In the genomic region with DNA sequence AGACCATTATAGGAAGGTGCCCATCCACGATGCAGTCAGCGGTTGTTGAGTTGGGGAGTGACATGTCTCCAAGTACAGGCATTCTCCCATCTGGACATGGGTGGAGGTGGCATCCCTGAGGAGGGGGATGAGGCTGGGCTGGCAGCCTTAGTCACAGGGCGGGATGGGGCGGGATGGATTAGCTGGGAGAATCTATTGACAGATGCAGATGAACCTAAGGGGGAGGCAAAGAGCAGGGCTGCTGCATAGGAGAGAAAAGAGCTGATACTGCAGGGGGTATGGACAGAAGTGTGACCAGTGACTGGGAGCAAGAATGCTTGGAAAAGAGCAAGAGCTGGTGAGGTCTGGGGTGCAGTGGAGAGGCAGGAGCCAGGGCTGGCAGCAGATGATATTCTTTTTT, we compare ENCODE assay signal across 17 cellular contexts. TPM values are rescaled to one million over a fixed set of nuclear protein-coding genes. Genes with fewer than 3 reads are reported as not detected.
DNase-seq lines count a peak whose midpoint lies in the region; ATAC-seq and TF ChIP-seq lines count a peak whose summit lies in the region.
"Had no signal": no experiment of that assay in that cellular context is flagged by ENCODE, and none has a peak within 500 bp of the region (broad histone marks: within the 10 kb centered on the region; RNA-seq: fewer than 3 reads in every experiment).

No MANE protein-coding gene starts in this region.

- no peaks in the 10 kb centered on the region for H3K9me3 ChIP-seq in endodermal cell (ENCODE audit: control insufficient read depth, low read length)
- H3K9me3 ChIP-seq: BE2C, Caco-2 had no signal

- POLR2A ChIA-PET in activated naive CD8-positive, alpha-beta T cell treated with anti-CD3 and anti-CD28 coated beads, Interleukin-2, amount 10 ng/mL, durations not matched to agents 7 days and 5 days (lab: Charles Lee), result no interaction called here

- no peaks in the 10 kb centered on the region for H3K27me3 Mint-ChIP-seq in activated naive CD8-positive, alpha-beta T cell treated with anti-CD3 and anti-CD28 coated beads, Interleukin-2, amount 10 ng/mL, durations not matched to agents 7 days and 5 days
- no peaks in the 10 kb centered on the region for H3K27me3 Mint-ChIP-seq in activated naive CD8-positive, alpha-beta T cell treated with anti-CD3 and anti-CD28 coated beads, Interleukin-2, amount 50 U/mL, for 24 hours
- H3K27me3 Mint-ChIP-seq in endodermal cell (ENCODE audit: insufficient read depth), result peaks cover 2% of the 10 kb centered on the region
- no peaks in the 10 kb centered on the region for H3K27me3 Mint-ChIP-seq in stimulated activated memory B cell treated with anti-CD40 and anti-IgM and Interleukin-4, amounts not matched to agents 10 μg/mL and 1 μg/mL and 100 μg/mL, for 72 hours
- H3K27me3 Mint-ChIP-seq: CD4-positive, alpha-beta T cell had no signal

- peak; percentile 33 for TF ChIP-seq CTCF in endodermal cell (conservative IDR thresholded peaks at IDR 0.05)

- no peaks in the 10 kb centered on the region for H3K4me1 ChIP-seq in endodermal cell (ENCODE audit: control insufficient read depth, insufficient read depth, low read length)
- H3K4me1 ChIP-seq: Caco-2 had no signal

- no peak overlapping the region for H3K4me3 Mint-ChIP-seq in activated naive CD8-positive, alpha-beta T cell treated with anti-CD3 and anti-CD28 coated beads, Interleukin-2, amount 10 ng/mL, durations not matched to agents 7 days and 5 days
- H3K4me3 Mint-ChIP-seq in activated naive CD8-positive, alpha-beta T cell treated with anti-CD3 and anti-CD28 coated beads, Interleukin-2, amount 50 U/mL, for 24 hours, result no peak overlapping the region
- no peak overlapping the region for H3K4me3 Mint-ChIP-seq in endodermal cell
- no peak overlapping the region for H3K4me3 Mint-ChIP-seq in stimulated activated memory B cell treated with anti-CD40 and anti-IgM and Interleukin-4, amounts not matched to agents 10 μg/mL and 1 μg/mL and 100 μg/mL, for 72 hours
- H3K4me3 Mint-ChIP-seq: CD4-positive, alpha-beta T cell had no signal

- 80 to 85% methylated on average over 2 to 4 of the region's 4 CpGs for WGBS in endodermal cell (ENCODE audit: insufficient coverage in 1 of 2, insufficient read length in 1 of 2), 2 experiments

- no peak overlapping the region for H3K4me3 ChIP-seq in endodermal cell (ENCODE audit: low read length)

- H3K36me3 ChIP-seq in endodermal cell (ENCODE audit: control insufficient read depth, insufficient read depth, low read length), result peaks cover 93% of the 10 kb centered on the region

- H3K27ac Mint-ChIP-seq in activated naive CD8-positive, alpha-beta T cell treated with anti-CD3 and anti-CD28 coated beads, Interleukin-2, amount 10 ng/mL, durations not matched to agents 7 days and 5 days, result peak overlapping the region; percentile 39
- H3K27ac Mint-ChIP-seq in activated naive CD8-positive, alpha-beta T cell treated with anti-CD3 and anti-CD28 coated beads, Interleukin-2, amount 50 U/mL, for 24 hours, result no peak overlapping the region
- H3K27ac Mint-ChIP-seq in endodermal cell, result no peak overlapping the region
- H3K27ac Mint-ChIP-seq in stimulated activated memory B cell treated with anti-CD40 and anti-IgM and Interleukin-4, amounts not matched to agents 10 μg/mL and 1 μg/mL and 100 μg/mL, for 72 hours, result no peak overlapping the region
- H3K27ac Mint-ChIP-seq: CD4-positive, alpha-beta T cell had no signal

- no peak overlapping the region for H3K27ac ChIP-seq in endodermal cell (ENCODE audit: low read depth, low read length)

- no peaks in the 10 kb centered on the region for H3K27me3 ChIP-seq in endodermal cell (ENCODE audit: control insufficient read depth, insufficient read depth, low read length, poor library complexity, severe bottlenecking)
- H3K27me3 ChIP-seq: BE2C had no signal

- no peak for DNase-seq in activated naive CD8-positive, alpha-beta T cell treated with anti-CD3 and anti-CD28 coated beads, Interleukin-2, amount 10 ng/mL, durations not matched to agents 7 days and 5 days
- no peak for DNase-seq in activated naive CD8-positive, alpha-beta T cell treated with anti-CD3 and anti-CD28 coated beads, Interleukin-2, amount 50 U/mL, for 24 hours
- DNase-seq in NCI-H524 treated with DMSO at 0.1 percent for 48 hours (lab: John Stamatoyannopoulos, UW) (peak; percentile 10), endodermal cell (peak; percentile 55), superior temporal gyrus (ENCODE audit: extremely low spot score) (no peak)
- DNase-seq in stimulated activated CD4-positive, alpha-beta T cell treated with anti-CD3 and anti-CD28 coated beads, Interleukin-2, amount 100 ng/mL, for 24 hours, result no peak
- DNase-seq: ACHN; BE2C; C1 segment of cervical spinal cord; Caco-2; CD4-positive, alpha-beta T cell; GOT3; H7; IMR-90 had no signal

- H3K4me1 Mint-ChIP-seq in activated naive CD8-positive, alpha-beta T cell treated with anti-CD3 and anti-CD28 coated beads, Interleukin-2, amount 10 ng/mL, durations not matched to agents 7 days and 5 days, result no peaks in the 10 kb centered on the region
- H3K4me1 Mint-ChIP-seq in activated naive CD8-positive, alpha-beta T cell treated with anti-CD3 and anti-CD28 coated beads, Interleukin-2, amount 50 U/mL, for 24 hours, result no peaks in the 10 kb centered on the region
- peaks cover 5% of the 10 kb centered on the region for H3K4me1 Mint-ChIP-seq in endodermal cell
- H3K4me1 Mint-ChIP-seq in stimulated activated memory B cell treated with anti-CD40 and anti-IgM and Interleukin-4, amounts not matched to agents 10 μg/mL and 1 μg/mL and 100 μg/mL, for 72 hours, result no peaks in the 10 kb centered on the region

- peaks cover 18% of the 10 kb centered on the region for H3K36me3 Mint-ChIP-seq in activated naive CD8-positive, alpha-beta T cell treated with anti-CD3 and anti-CD28 coated beads, Interleukin-2, amount 10 ng/mL, durations not matched to agents 7 days and 5 days
- H3K36me3 Mint-ChIP-seq in activated naive CD8-positive, alpha-beta T cell treated with anti-CD3 and anti-CD28 coated beads, Interleukin-2, amount 50 U/mL, for 24 hours (ENCODE audit: low read depth), result peaks cover 2% of the 10 kb centered on the region
- H3K36me3 Mint-ChIP-seq in endodermal cell (ENCODE audit: low read depth), result peaks cover 63% of the 10 kb centered on the region
- H3K36me3 Mint-ChIP-seq in stimulated activated memory B cell treated with anti-CD40 and anti-IgM and Interleukin-4, amounts not matched to agents 10 μg/mL and 1 μg/mL and 100 μg/mL, for 72 hours, result no peaks in the 10 kb centered on the region

- ATAC-seq in activated naive CD8-positive, alpha-beta T cell treated with anti-CD3 and anti-CD28 coated beads, Interleukin-2, amount 10 ng/mL, durations not matched to agents 7 days and 5 days (ENCODE audit: low read depth), result no peak
- no peak for ATAC-seq in activated naive CD8-positive, alpha-beta T cell treated with anti-CD3 and anti-CD28 coated beads, Interleukin-2, amount 50 U/mL, for 24 hours
- peak; percentile 22 for ATAC-seq in stimulated activated memory B cell treated with anti-CD40 and anti-IgM and Interleukin-4, amounts not matched to agents 10 μg/mL and 1 μg/mL and 100 μg/mL, for 72 hours
- ATAC-seq in GM18907 (IDR thresholded peaks at IDR 0.05; ENCODE audit: unreplicated experiment), result no peak
- ATAC-seq: HCT116 had no signal

- H3K9me3 Mint-ChIP-seq in activated naive CD8-positive, alpha-beta T cell treated with anti-CD3 and anti-CD28 coated beads, Interleukin-2, amount 10 ng/mL, durations not matched to agents 7 days and 5 days, result no peaks in the 10 kb centered on the region
- H3K9me3 Mint-ChIP-seq in activated naive CD8-positive, alpha-beta T cell treated with anti-CD3 and anti-CD28 coated beads, Interleukin-2, amount 50 U/mL, for 24 hours, result no peaks in the 10 kb centered on the region
- H3K9me3 Mint-ChIP-seq in endodermal cell, result no peaks in the 10 kb centered on the region
- H3K9me3 Mint-ChIP-seq in stimulated activated memory B cell treated with anti-CD40 and anti-IgM and Interleukin-4, amounts not matched to agents 10 μg/mL and 1 μg/mL and 100 μg/mL, for 72 hours, result no peaks in the 10 kb centered on the region
- H3K9me3 Mint-ChIP-seq: CD4-positive, alpha-beta T cell had no signal

- no peak overlapping the region for H3K9ac ChIP-seq in endodermal cell (ENCODE audit: extremely low read depth, low read length, poor library complexity, severe bottlenecking)

RNA-seq across cellular contexts. Expression of a gene that starts 42.7 kb away (rescaled TPM):
- not detected for total RNA-seq in activated naive CD8-positive, alpha-beta T cell treated with anti-CD3 and anti-CD28 coated beads, Interleukin-2, amount 10 ng/mL, durations not matched to agents 7 days and 5 days
- under 1 TPM; 0.51 to 0.90 TPM for total RNA-seq in endodermal cell
- 3.9 TPM for polyA plus RNA-seq in endodermal cell (2013, experiment 1 of 2)
- polyA plus RNA-seq in endodermal cell (2013, experiment 2 of 2), result 3.1 TPM
- total RNA-seq: CD4-positive, alpha-beta T cell had no signal

Comparison
In these comparisons a context has a peak if more than half of its experiments do, and no peak if none do; other contexts are left out.
1. DNase-seq: peak in NCI-H524 treated with DMSO at 0.1 percent for 48 hours (single experiment) and endodermal cell (single experiment); none in activated naive CD8-positive, alpha-beta T cell treated with anti-CD3 and anti-CD28 coated beads, Interleukin-2, amount 10 ng/mL, durations not matched to agents 7 days and 5 days (single experiment), activated naive CD8-positive, alpha-beta T cell treated with anti-CD3 and anti-CD28 coated beads, Interleukin-2, amount 50 U/mL, for 24 hours (single experiment), superior temporal gyrus (single experiment) and stimulated activated CD4-positive, alpha-beta T cell treated with anti-CD3 and anti-CD28 coated beads, Interleukin-2, amount 100 ng/mL, for 24 hours (0 of 2).